Comparison of ENCODE assay signal across 13 cellular contexts in genomic region chr10:61663466-61663865, GRCh38. TPM values are rescaled to one million over a fixed set of nuclear protein-coding genes. Genes with fewer than 3 reads are reported as not detected.
DNase-seq lines count a peak whose midpoint lies in the region; ATAC-seq, FAIRE-seq and TF ChIP-seq lines count a peak whose summit lies in the region.
"Had no signal": no experiment of that assay in that cellular context is flagged by ENCODE, and none has a peak within 500 bp of the region (broad histone marks: within the 10 kb centered on the region; RNA-seq: fewer than 3 reads in every experiment).

No MANE protein-coding gene starts in this region.

- H3K27me3 ChIP-seq in heart right ventricle (peaks cover 0 to 31% (median 0%) of the 10 kb centered on the region in 7 donors), uterus (no peaks in the 10 kb centered on the region)
- H3K27me3 ChIP-seq: BLaER1 treated with 17β-estradiol and CSF1 and Interleukin-3, amounts not matched to agents 10 nM and 100 nM had no signal

- no peaks in the 10 kb centered on the region for H3K36me3 Mint-ChIP-seq in nephron progenitor cell (ENCODE audit: low read depth)

- DNase-seq in heart right ventricle, result no peak
- no peak for DNase-seq in Right ventricle myocardium inferior (ENCODE audit: missing footprints)
- DNase-seq in epithelial cell of proximal tubule (ENCODE audit: low read depth), result no peak
- no peak for DNase-seq in nephron progenitor cell
- no peak for DNase-seq in uterus
- no peak for DNase-seq in SKM-1 (lab: John Stamatoyannopoulos, UW; ENCODE audit: unreplicated experiment)
- DNase-seq in D721Med (ENCODE audit: insufficient read length, low spot score), result no peak
- no peak for DNase-seq in cerebellum (ENCODE audit: low spot score)

- TF ChIP-seq CTCF in heart right ventricle (IDR thresholded peaks at IDR 0.05) (no peak), epithelial cell of proximal tubule (conservative IDR thresholded peaks at IDR 0.05; ENCODE audit: low read depth, low read length) (no peak), nephron progenitor cell (IDR thresholded peaks at IDR 0.05) (no peak), uterus (IDR thresholded peaks at IDR 0.05) (no peak), D721Med (IDR thresholded peaks at IDR 0.05; ENCODE audit: insufficient read depth, missing control alignments) (no peak)

- no peaks in the 10 kb centered on the region for H3K27me3 Mint-ChIP-seq in nephron progenitor cell (ENCODE audit: low read depth, poor library complexity)

- H3K4me3 Mint-ChIP-seq in nephron progenitor cell, result peak overlapping the region; percentile 86
- H3K4me3 Mint-ChIP-seq: activated T-helper 1 cell treated with anti-CD3 and anti-CD28 coated beads, Interleukin-12 subunit alpha, Interleukin-12 subunit beta, Interleukin-2, Interleukin-4 antibody, amounts not matched to agents 30 ng/mL and 10 ng/mL and 1 ng/mL, durations not matched to agents 14 hours and 24 hours and 36 hours had no signal

- H3K36me3 ChIP-seq in heart right ventricle, result no peaks in the 10 kb centered on the region
- no peaks in the 10 kb centered on the region for H3K36me3 ChIP-seq in uterus
- H3K36me3 ChIP-seq: BLaER1 treated with 17β-estradiol and CSF1 and Interleukin-3, amounts not matched to agents 10 nM and 100 nM had no signal

- intact Hi-C loops in heart right ventricle (cut with DNase I), result loop anchor here in 1 of 10 donors (2.0 to 10.0 kb wide), 2 partner anchors 21 to 229 kb away; no protein-coding TSS in a partner anchor
- intact Hi-C loops in Right ventricle myocardium inferior (cut with DNase I), result loop anchor here (10.0 kb wide), 1 partner anchor 171 kb away; no protein-coding TSS in a partner anchor
- intact Hi-C loops in uterus (cut with DNase I; ENCODE audit: low total_unique reads), result no loop called here

- 69% methylated on average over 3 of the region's 3 CpGs for WGBS in heart right ventricle, 2 donors

- peaks cover 4% of the 10 kb centered on the region for H3K4me1 Mint-ChIP-seq in nephron progenitor cell

- peak overlapping the region in 6 of 10 donors; percentile 52 to 68 (median 61) for H3K4me3 ChIP-seq in heart right ventricle
- H3K4me3 ChIP-seq in epithelial cell of proximal tubule (ENCODE audit: low read depth, low read length), result peak overlapping the region; percentile 70
- peak overlapping the region; percentile 42 to 60 for H3K4me3 ChIP-seq in uterus
- H3K4me3 ChIP-seq: BLaER1 treated with 17β-estradiol and CSF1 and Interleukin-3, amounts not matched to agents 10 nM and 100 nM; GM12878 had no signal

- ATAC-seq in heart right ventricle, result no peak
- no peak for ATAC-seq in Right ventricle myocardium inferior
- ATAC-seq: GM12878 had no signal

- H3K27ac Mint-ChIP-seq in nephron progenitor cell, result no peak overlapping the region
- H3K27ac Mint-ChIP-seq: activated T-helper 1 cell treated with anti-CD3 and anti-CD28 coated beads, Interleukin-12 subunit alpha, Interleukin-12 subunit beta, Interleukin-2, Interleukin-4 antibody, amounts not matched to agents 30 ng/mL and 10 ng/mL and 1 ng/mL, durations not matched to agents 14 hours and 24 hours and 36 hours had no signal

- H3K9me3 ChIP-seq in heart right ventricle (no peaks in the 10 kb centered on the region), uterus (no peaks in the 10 kb centered on the region)

- no peak for FAIRE-seq in D721Med (lab: Jason Lieb, UNC)
- FAIRE-seq: GM12878 had no signal

- H3K4me1 ChIP-seq in heart right ventricle (peaks cover 0 to 21% (median 4%) of the 10 kb centered on the region in 9 donors), uterus (no peaks in the 10 kb centered on the region)
- H3K4me1 ChIP-seq: BLaER1 treated with 17β-estradiol and CSF1 and Interleukin-3, amounts not matched to agents 10 nM and 100 nM had no signal

- H3K27ac ChIP-seq in heart right ventricle (peak overlapping the region in 6 of 10 donors; percentile 49 to 69 (median 59)), uterus (peak overlapping the region in 1 of 2 donors; percentile 61)
- H3K27ac ChIP-seq: BLaER1 treated with 17β-estradiol and CSF1 and Interleukin-3, amounts not matched to agents 10 nM and 100 nM had no signal

- no peaks in the 10 kb centered on the region for H3K9me3 Mint-ChIP-seq in nephron progenitor cell
- H3K9me3 Mint-ChIP-seq: activated T-helper 1 cell treated with anti-CD3 and anti-CD28 coated beads, Interleukin-12 subunit alpha, Interleukin-12 subunit beta, Interleukin-2, Interleukin-4 antibody, amounts not matched to agents 30 ng/mL and 10 ng/mL and 1 ng/mL, durations not matched to agents 14 hours and 24 hours and 36 hours had no signal

- TF ChIP-seq POLR2A in uterus (IDR thresholded peaks at IDR 0.05), result no peak

RNA-seq across cellular contexts. Expression of gene CABCOCO1, which starts 0.7 kb away (rescaled TPM):
- total RNA-seq in heart right ventricle (not detected), Right ventricle myocardium inferior (not detected), epithelial cell of proximal tubule (0.14 and 0.86 TPM in 2 replicates), uterus (1 to 10 TPM in 2 of 4 donors, not detected in 2; 1.9 to 6.7 TPM), cerebellum (2.0 TPM)
- under 1 TPM; 0.03 to 0.15 TPM for polyA plus RNA-seq in heart right ventricle
- total RNA-seq: activated T-helper 1 cell treated with anti-CD3 and anti-CD28 coated beads, Interleukin-12 subunit alpha, Interleukin-12 subunit beta, Interleukin-2, Interleukin-4 antibody, amounts not matched to agents 30 ng/mL and 10 ng/mL and 1 ng/mL, durations not matched to agents 14 hours and 24 hours and 36 hours; GM12878; lung microvascular endothelial cell; T-helper 1 cell treated with Interleukin-12 subunit alpha and Interleukin-12 subunit beta and Interleukin-4 antibody, amounts not matched to agents 30 ng/mL and 1 ng/mL, for 36 hours had no signal
- polyA plus RNA-seq: GM12878 had no signal
